Comparison of ENCODE assay signal across 11 cellular contexts in the genomic region with DNA sequence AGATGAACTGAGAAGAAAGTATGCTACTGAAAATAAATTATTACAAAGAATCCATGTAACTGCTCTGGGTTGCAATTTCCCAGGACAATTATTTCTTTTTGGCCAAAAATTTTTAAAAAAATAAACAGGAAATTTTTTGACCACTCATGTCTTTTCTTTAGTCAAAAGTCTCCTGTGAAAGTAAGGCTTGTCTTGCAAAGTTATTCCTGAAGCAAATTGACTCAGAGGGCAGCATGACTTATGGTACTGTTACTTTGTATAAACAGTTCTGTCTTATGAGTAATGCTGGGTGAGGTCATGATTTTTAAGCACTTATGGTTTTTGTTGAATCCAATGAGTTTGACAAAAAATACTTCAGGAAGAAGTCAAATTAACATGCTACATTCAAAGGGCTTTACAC.
A peak's percentile ranks its signal among the peaks of the same experiment; 100 is the strongest.
DNase-seq lines count a peak whose midpoint lies in the region; ATAC-seq, FAIRE-seq and TF ChIP-seq lines count a peak whose summit lies in the region.
"Had no signal": no experiment of that assay in that cellular context is flagged by ENCODE, and none has a peak within 500 bp of the region (broad histone marks: within the 10 kb centered on the region; RNA-seq: fewer than 3 reads in every experiment).

No MANE protein-coding gene starts in this region.

- no peaks in the 10 kb centered on the region for H3K36me3 ChIP-seq in mucosa of descending colon (ENCODE audit: low read depth)

- DNase-seq in Caki2 (ENCODE audit: low read depth) (peak; percentile 74), NCI-H69 (lab: John Stamatoyannopoulos, UW) (peak; percentile 27), dedifferentiated amniotic fluid mesenchymal stem cell (ENCODE audit: extremely low spot score) (peak; percentile 97), mucosa of descending colon (no peak), erythroblast (lab: John Stamatoyannopoulos, UW) (no peak), NCI-H1436 treated with DMSO at 0.1 percent for 48 hours (lab: John Stamatoyannopoulos, UW) (no peak), NCI-H1436 (lab: John Stamatoyannopoulos, UW) (no peak), GM12891 (ENCODE audit: insufficient read length, low spot score) (no peak)
- DNase-seq: activated T-cell treated with anti-CD3 and anti-CD28 coated beads, Interleukin-2, amount 50 U/mL, for 48 hours; DMS79; retina had no signal

- ATAC-seq in mucosa of descending colon: peak; percentile 32

- in situ Hi-C loops in Caki2 (cut with HindIII; ENCODE audit: low pct_unique_long_range_greater_than_20kb, low sequenced_read_pairs): no loop called here

- no peak for TF ChIP-seq CTCF in mucosa of descending colon (IDR thresholded peaks at IDR 0.05)

- intact Hi-C loops in mucosa of descending colon (cut with DNase I, micrococcal nuclease): no loop called here

- FAIRE-seq in GM12891 (lab: Jason Lieb, UNC): no peak

- TF ChIP-seq POLR2A in erythroblast (IDR thresholded peaks at IDR 0.05; ENCODE audit: low read length): no peak
- no peak for TF ChIP-seq POLR2A in GM12891 (IDR thresholded peaks at IDR 0.05; ENCODE audit: low read depth, low read length)

- H3K4me1 ChIP-seq in mucosa of descending colon (ENCODE audit: low read depth): no peaks in the 10 kb centered on the region

- no peak overlapping the region for H3K4me3 ChIP-seq in mucosa of descending colon

- H3K9me3 ChIP-seq in mucosa of descending colon: no peaks in the 10 kb centered on the region

TF ChIP-seq in GM12891, 5 proteins besides CTCF, POLR2A, EP300 and RAD21:
- TF ChIP-seq POLR2AphosphoS5 (IDR thresholded peaks at IDR 0.05; ENCODE audit: low read depth, low read length) (no peak), TAF1 (IDR thresholded peaks at IDR 0.05; ENCODE audit: low read depth, low read length) (no peak), SPI1 (IDR thresholded peaks at IDR 0.05; ENCODE audit: low read depth, low read length) (no peak), POU2F2 (IDR thresholded peaks at IDR 0.05; ENCODE audit: low read depth, low read length) (no peak), PAX5 (IDR thresholded peaks at IDR 0.05; ENCODE audit: insufficient read depth, low read length, severe bottlenecking) (no peak)

Comparison
In these comparisons a context has a peak if more than half of its experiments do, and no peak if none do; other contexts are left out.
1. DNase-seq: peak in Caki2 (single experiment), NCI-H69 (single experiment) and dedifferentiated amniotic fluid mesenchymal stem cell (single experiment); none in mucosa of descending colon (0 of 3), erythroblast (0 of 2), NCI-H1436 treated with DMSO at 0.1 percent for 48 hours (single experiment), NCI-H1436 (single experiment) and GM12891 (single experiment).